In genomic region chr2:148027822-148028221, GRCh38 we compare ENCODE assay signal across 12 cellular contexts.
"Had no signal": no experiment of that assay in that cellular context is flagged by ENCODE, and none has a peak within 500 bp of the region (broad histone marks: within the 10 kb centered on the region; RNA-seq: fewer than 3 reads in every experiment).

No MANE protein-coding gene starts in this region.

- H3K36me3 ChIP-seq: neutrophil, stomach, thoracic aorta had no signal

- H3K4me3 ChIP-seq: hepatocyte, stomach, thoracic aorta had no signal

- H3K4me2 ChIP-seq: hepatocyte had no signal

- H2AFZ ChIP-seq: hepatocyte had no signal

- H3K9me3 ChIP-seq: neutrophil, stomach, thoracic aorta had no signal

- DNase-seq: activated CD4-positive, CD25-positive, alpha-beta regulatory T cell; activated naive CD4-positive, alpha-beta T cell; activated naive CD8-positive, alpha-beta T cell treated with anti-CD3 and anti-CD28 coated beads, Interleukin-2, amount 10 ng/mL, durations not matched to agents 7 days and 5 days; anterior cingulate cortex; kidney glomerular epithelial cell; mesenchymal stem cell; natural killer cell; stomach had no signal

- H3K27ac ChIP-seq: hepatocyte, neutrophil, stomach, thoracic aorta had no signal

- FAIRE-seq: urothelium cell line had no signal

- ATAC-seq: natural killer cell had no signal

- H3K27me3 ChIP-seq: hepatocyte, neutrophil, stomach had no signal
